13 cellular contexts compared by ENCODE assay signal in the genomic region with DNA sequence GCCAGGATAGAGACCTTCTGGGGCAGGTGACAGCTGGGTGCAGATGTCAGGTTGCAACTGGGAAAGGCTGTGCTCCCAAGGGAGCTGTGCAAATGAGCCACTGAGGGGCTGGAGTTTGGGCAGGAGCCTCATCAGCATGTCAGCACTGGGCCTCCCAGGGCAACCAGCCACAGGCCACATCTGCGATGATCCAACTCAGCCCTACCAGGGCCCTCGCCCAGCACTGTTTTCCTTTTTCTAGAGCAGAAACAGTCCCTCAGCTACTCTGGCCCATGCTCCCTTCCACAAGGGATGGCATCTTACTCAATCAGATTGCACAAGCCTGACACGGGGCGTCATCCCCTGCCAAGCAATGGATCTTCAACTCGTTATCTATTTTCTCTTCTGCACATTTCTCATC. TPM values are rescaled to one million over a fixed set of nuclear protein-coding genes. Genes with fewer than 3 reads are reported as not detected.
DNase-seq lines count a peak whose midpoint lies in the region; ATAC-seq and TF ChIP-seq lines count a peak whose summit lies in the region.
"Had no signal": no experiment of that assay in that cellular context is flagged by ENCODE, and none has a peak within 500 bp of the region (broad histone marks: within the 10 kb centered on the region; RNA-seq: fewer than 3 reads in every experiment).

No MANE protein-coding gene starts in this region.

- H3K36me3 ChIP-seq in left lung (peaks cover 0 to 79% of the 10 kb centered on the region in 2 donors), upper lobe of right lung (peaks cover 44% of the 10 kb centered on the region)
- H3K36me3 ChIP-seq: HAP-1 had no signal

- H3K27ac ChIP-seq in left lung (no peak overlapping the region), upper lobe of right lung (no peak overlapping the region)

- H3K4me3 ChIP-seq in left lung (no peak overlapping the region), upper lobe of right lung (no peak overlapping the region)
- H3K4me3 ChIP-seq: HAP-1 had no signal

- POLR2A ChIA-PET in activated CD8-positive, alpha-beta T cell treated with anti-CD3 and anti-CD28 coated beads, Interleukin-2, amount 10 ng/mL, durations not matched to agents 7 days and 5 days (lab: Charles Lee): no interaction called here
- POLR2A ChIA-PET in activated CD8-positive, alpha-beta T cell treated with anti-CD3 and anti-CD28 coated beads for 36 hours (lab: Charles Lee): no interaction called here
- POLR2A ChIA-PET in activated B cell treated with CpG ODN at 0.5 μM for 24 hours (lab: Charles Lee): interaction anchor here (0.9 to 4.3 kb wide), 14 partner anchors 14 to 245 kb away, joined by 3 to 31 read pairs (median 6); a partner anchor contains a TSS

- H3K9me3 ChIP-seq in left lung (no peaks in the 10 kb centered on the region), upper lobe of right lung (no peaks in the 10 kb centered on the region)
- H3K9me3 ChIP-seq: HAP-1 had no signal

- CTCF ChIA-PET in activated CD8-positive, alpha-beta T cell treated with anti-CD3 and anti-CD28 coated beads, Interleukin-2, amount 10 ng/mL, durations not matched to agents 7 days and 5 days (lab: Charles Lee): interaction anchor here (0.9 to 2.3 kb wide), 6 partner anchors 9 to 259 kb away, joined by 3 to 10 read pairs (median 4); a partner anchor contains a TSS
- CTCF ChIA-PET in activated CD8-positive, alpha-beta T cell treated with anti-CD3 and anti-CD28 coated beads for 36 hours (lab: Charles Lee): interaction anchor here (1.1 to 2.4 kb wide), 7 partner anchors 8 to 234 kb away, joined by 3 to 9 read pairs (median 7); no protein-coding TSS in a partner anchor
- CTCF ChIA-PET in activated B cell treated with CpG ODN at 0.5 μM for 24 hours (lab: Charles Lee): interaction anchor here (1.0 to 2.6 kb wide), 8 partner anchors 8 to 258 kb away, joined by 3 to 12 read pairs (median 4); no protein-coding TSS in a partner anchor

- peaks cover 0 to 14% of the 10 kb centered on the region in 2 donors for H3K4me1 ChIP-seq in left lung
- H3K4me1 ChIP-seq in upper lobe of right lung: peaks cover 2% of the 10 kb centered on the region
- H3K4me1 ChIP-seq: HAP-1 had no signal

- H3K27me3 Mint-ChIP-seq in activated CD8-positive, alpha-beta T cell treated with anti-CD3 and anti-CD28 coated beads, Interleukin-2, amount 10 ng/mL, durations not matched to agents 7 days and 5 days (ENCODE audit: low read depth): no peaks in the 10 kb centered on the region
- no peaks in the 10 kb centered on the region for H3K27me3 Mint-ChIP-seq in activated CD8-positive, alpha-beta T cell treated with anti-CD3 and anti-CD28 coated beads for 36 hours
- H3K27me3 Mint-ChIP-seq in activated B cell treated with CpG ODN at 0.5 μM for 24 hours (no peaks in the 10 kb centered on the region), osteocyte (ENCODE audit: unreplicated experiment) (no peaks in the 10 kb centered on the region)
- H3K27me3 Mint-ChIP-seq: activated T-cell treated with anti-CD3 and anti-CD28 coated beads, Interleukin-2, amount 50 U/mL, for 24 hours had no signal

- no peaks in the 10 kb centered on the region for H3K9me3 Mint-ChIP-seq in activated CD8-positive, alpha-beta T cell treated with anti-CD3 and anti-CD28 coated beads, Interleukin-2, amount 10 ng/mL, durations not matched to agents 7 days and 5 days (ENCODE audit: insufficient read depth)
- H3K9me3 Mint-ChIP-seq in activated CD8-positive, alpha-beta T cell treated with anti-CD3 and anti-CD28 coated beads for 36 hours: no peaks in the 10 kb centered on the region
- H3K9me3 Mint-ChIP-seq in activated B cell treated with CpG ODN at 0.5 μM for 24 hours (no peaks in the 10 kb centered on the region), osteocyte (ENCODE audit: unreplicated experiment) (no peaks in the 10 kb centered on the region)
- H3K9me3 Mint-ChIP-seq: activated T-cell treated with anti-CD3 and anti-CD28 coated beads, Interleukin-2, amount 50 U/mL, for 24 hours had no signal

- H3K4me3 Mint-ChIP-seq in activated CD8-positive, alpha-beta T cell treated with anti-CD3 and anti-CD28 coated beads, Interleukin-2, amount 10 ng/mL, durations not matched to agents 7 days and 5 days: no peak overlapping the region
- no peak overlapping the region for H3K4me3 Mint-ChIP-seq in activated CD8-positive, alpha-beta T cell treated with anti-CD3 and anti-CD28 coated beads for 36 hours
- H3K4me3 Mint-ChIP-seq in activated B cell treated with CpG ODN at 0.5 μM for 24 hours: peak overlapping the region; percentile 2
- no peak overlapping the region for H3K4me3 Mint-ChIP-seq in osteocyte (ENCODE audit: unreplicated experiment)
- H3K4me3 Mint-ChIP-seq: activated T-cell treated with anti-CD3 and anti-CD28 coated beads, Interleukin-2, amount 50 U/mL, for 24 hours; brain had no signal

- DNase-seq in activated CD8-positive, alpha-beta T cell treated with anti-CD3 and anti-CD28 coated beads, Interleukin-2, amount 10 ng/mL, durations not matched to agents 7 days and 5 days: no peak
- DNase-seq in activated CD8-positive, alpha-beta T cell treated with anti-CD3 and anti-CD28 coated beads for 36 hours: no peak
- DNase-seq in activated B cell treated with CpG ODN at 0.5 μM for 24 hours: no peak
- no peak for DNase-seq in left lung
- peak; percentile 65 for DNase-seq in upper lobe of right lung
- DNase-seq in osteocyte (ENCODE audit: extremely low spot score, unreplicated experiment): no peak
- no peak for DNase-seq in NCI-H1436 (lab: John Stamatoyannopoulos, UW)
- DNase-seq: activated T-cell treated with anti-CD3 and anti-CD28 coated beads, Interleukin-2, amount 50 U/mL, for 24 hours; Kasumi-1; left colon had no signal

- ATAC-seq in activated CD8-positive, alpha-beta T cell treated with anti-CD3 and anti-CD28 coated beads, Interleukin-2, amount 10 ng/mL, durations not matched to agents 7 days and 5 days: no peak
- no peak for ATAC-seq in activated CD8-positive, alpha-beta T cell treated with anti-CD3 and anti-CD28 coated beads for 36 hours
- ATAC-seq in activated B cell treated with CpG ODN at 0.5 μM for 24 hours (ENCODE audit: low read depth) (no peak), left lung (peak; percentile 66), upper lobe of right lung (peak; percentile 74)
- ATAC-seq in activated CD4-positive, CD25-positive, alpha-beta regulatory T cell treated with anti-CD3 and anti-CD28 coated beads, Interleukin-2, amount 50 U/mL, for 24 hours: no peak
- ATAC-seq: left colon had no signal

- peaks cover 83% of the 10 kb centered on the region for H3K36me3 Mint-ChIP-seq in activated CD8-positive, alpha-beta T cell treated with anti-CD3 and anti-CD28 coated beads, Interleukin-2, amount 10 ng/mL, durations not matched to agents 7 days and 5 days (ENCODE audit: low read depth)
- H3K36me3 Mint-ChIP-seq in activated CD8-positive, alpha-beta T cell treated with anti-CD3 and anti-CD28 coated beads for 36 hours (ENCODE audit: low read depth): peaks cover 8% of the 10 kb centered on the region
- H3K36me3 Mint-ChIP-seq in activated B cell treated with CpG ODN at 0.5 μM for 24 hours (ENCODE audit: low read depth) (peaks cover 93% of the 10 kb centered on the region), osteocyte (ENCODE audit: unreplicated experiment) (peaks cover 54% of the 10 kb centered on the region)

- no peaks in the 10 kb centered on the region for H3K27me3 ChIP-seq in left lung
- no peaks in the 10 kb centered on the region for H3K27me3 ChIP-seq in upper lobe of right lung

- H3K4me1 Mint-ChIP-seq in activated CD8-positive, alpha-beta T cell treated with anti-CD3 and anti-CD28 coated beads, Interleukin-2, amount 10 ng/mL, durations not matched to agents 7 days and 5 days (ENCODE audit: low read depth): peaks cover 53% of the 10 kb centered on the region
- peaks cover 10% of the 10 kb centered on the region for H3K4me1 Mint-ChIP-seq in activated CD8-positive, alpha-beta T cell treated with anti-CD3 and anti-CD28 coated beads for 36 hours (ENCODE audit: low read depth)
- H3K4me1 Mint-ChIP-seq in activated B cell treated with CpG ODN at 0.5 μM for 24 hours: peaks cover 94% of the 10 kb centered on the region
- H3K4me1 Mint-ChIP-seq in osteocyte (ENCODE audit: unreplicated experiment): peaks cover 2% of the 10 kb centered on the region
- H3K4me1 Mint-ChIP-seq: brain had no signal

- intact Hi-C loops in activated CD8-positive, alpha-beta T cell treated with anti-CD3 and anti-CD28 coated beads for 36 hours (cut with micrococcal nuclease): no loop called here
- intact Hi-C loops in activated B cell treated with CpG ODN at 0.5 μM for 24 hours (cut with micrococcal nuclease) (loop anchor here (2.0 to 5.0 kb wide), 2 partner anchors 38 to 258 kb away; a partner anchor contains a TSS), left lung (cut with DNase I) (no loop called here), upper lobe of right lung (cut with DNase I) (no loop called here)

- peak overlapping the region; percentile 56 for H3K27ac Mint-ChIP-seq in activated CD8-positive, alpha-beta T cell treated with anti-CD3 and anti-CD28 coated beads, Interleukin-2, amount 10 ng/mL, durations not matched to agents 7 days and 5 days
- H3K27ac Mint-ChIP-seq in activated CD8-positive, alpha-beta T cell treated with anti-CD3 and anti-CD28 coated beads for 36 hours: no peak overlapping the region
- H3K27ac Mint-ChIP-seq in activated B cell treated with CpG ODN at 0.5 μM for 24 hours: peak overlapping the region; percentile 95
- H3K27ac Mint-ChIP-seq in osteocyte (ENCODE audit: unreplicated experiment): no peak overlapping the region

- TF ChIP-seq CTCF in activated CD8-positive, alpha-beta T cell treated with anti-CD3 and anti-CD28 coated beads for 36 hours (IDR thresholded peaks at IDR 0.05): no peak
- no peak for TF ChIP-seq CTCF in activated B cell treated with CpG ODN at 0.5 μM for 24 hours (IDR thresholded peaks at IDR 0.05)
- no peak for TF ChIP-seq CTCF in left lung (IDR thresholded peaks at IDR 0.05)
- TF ChIP-seq CTCF in upper lobe of right lung (IDR thresholded peaks at IDR 0.05): no peak
- TF ChIP-seq CTCF in osteocyte (IDR thresholded peaks at IDR 0.05): no peak

RNA-seq across cellular contexts. Expression of a gene that starts 24.8 kb away (rescaled TPM):
- not detected for total RNA-seq in activated CD8-positive, alpha-beta T cell treated with anti-CD3 and anti-CD28 coated beads, Interleukin-2, amount 10 ng/mL, durations not matched to agents 7 days and 5 days
- total RNA-seq in activated CD8-positive, alpha-beta T cell treated with anti-CD3 and anti-CD28 coated beads for 36 hours: under 1 TPM; 0.29 to 0.72 TPM
- 2.7 and 2.8 TPM in 2 replicates for total RNA-seq in activated B cell treated with CpG ODN at 0.5 μM for 24 hours
- total RNA-seq in left lung: under 1 TPM; 0.06 to 0.39 TPM
- not detected for total RNA-seq in upper lobe of right lung
- total RNA-seq in osteocyte: 2.3 and 2.4 TPM in 2 replicates

Comparison
In these comparisons a context has a peak if more than half of its experiments do, and no peak if none do; other contexts are left out.
1. H3K27ac Mint-ChIP-seq: peak in activated CD8-positive, alpha-beta T cell treated with anti-CD3 and anti-CD28 coated beads, Interleukin-2, amount 10 ng/mL, durations not matched to agents 7 days and 5 days (single experiment) and activated B cell treated with CpG ODN at 0.5 μM for 24 hours (single experiment); none in activated CD8-positive, alpha-beta T cell treated with anti-CD3 and anti-CD28 coated beads for 36 hours (single experiment) and osteocyte (single experiment).
2. ATAC-seq: peak in left lung (single experiment) and upper lobe of right lung (single experiment); none in activated CD8-positive, alpha-beta T cell treated with anti-CD3 and anti-CD28 coated beads, Interleukin-2, amount 10 ng/mL, durations not matched to agents 7 days and 5 days (single experiment), activated CD8-positive, alpha-beta T cell treated with anti-CD3 and anti-CD28 coated beads for 36 hours (single experiment), activated B cell treated with CpG ODN at 0.5 μM for 24 hours (single experiment) and activated CD4-positive, CD25-positive, alpha-beta regulatory T cell treated with anti-CD3 and anti-CD28 coated beads, Interleukin-2, amount 50 U/mL, for 24 hours (0 of 2).